In the genomic region with DNA sequence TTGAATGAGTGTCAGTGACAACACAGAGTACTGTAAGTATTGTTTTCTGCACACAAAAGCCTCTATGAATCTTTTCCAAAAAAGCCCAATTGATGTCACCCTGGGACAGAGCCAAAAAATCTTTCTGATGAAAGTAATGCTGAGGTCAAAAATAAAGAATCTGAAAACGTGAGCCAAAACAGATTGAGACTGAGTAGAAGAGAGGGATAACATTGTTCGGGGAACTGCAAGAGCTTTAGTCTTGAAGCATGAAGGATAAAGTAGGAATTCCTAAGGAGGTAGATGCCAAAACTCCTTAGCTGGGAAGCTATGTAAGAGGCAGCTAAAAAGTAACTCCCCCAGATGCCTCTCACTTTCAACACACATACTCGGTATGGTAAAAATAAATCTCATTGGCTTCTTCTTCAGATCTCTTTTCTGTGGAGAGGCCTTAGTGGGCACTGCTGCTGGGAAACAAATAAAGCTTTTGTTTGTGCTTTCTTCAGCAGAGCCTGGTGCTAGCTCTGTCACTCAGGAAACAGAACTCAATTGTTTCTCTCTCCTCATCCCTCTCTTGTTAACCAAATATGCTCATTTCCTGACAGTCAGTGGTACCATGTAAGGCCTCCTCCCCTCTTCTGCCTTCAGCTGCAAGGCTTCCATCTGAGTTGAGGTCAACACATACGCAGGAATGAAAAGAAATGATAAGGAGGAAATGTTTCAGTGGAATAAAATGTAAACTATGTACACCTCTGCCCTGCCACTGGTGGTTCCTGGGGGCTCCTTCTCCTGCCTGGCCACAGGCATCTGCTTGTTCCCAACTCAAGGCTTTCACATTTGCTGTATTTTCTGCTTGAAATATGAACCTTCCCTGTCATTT, we compare ENCODE assay signal across 8 cellular contexts. TPM values are rescaled to one million over a fixed set of nuclear protein-coding genes. Genes with fewer than 3 reads are reported as not detected.
DNase-seq lines count a peak whose midpoint lies in the region; ATAC-seq lines count a peak whose summit lies in the region.

No MANE protein-coding gene starts in this region.

- H3K27ac ChIP-seq in angular gyrus (ENCODE audit: low read depth, low read length) (peak overlapping the region; percentile 98), skin epidermis (peak overlapping the region in 17 of 21 experiments; percentile 3 to 83 (median 61)), Karpas-422 (ENCODE audit: low read length) (no peak overlapping the region)

- H4K20me1 ChIP-seq in Karpas-422 (ENCODE audit: insufficient read depth, low read depth, low read length) = no peaks in the 10 kb centered on the region

- H3K79me2 ChIP-seq in Karpas-422 (ENCODE audit: low read length) = no peaks in the 10 kb centered on the region

- no peaks in the 10 kb centered on the region for H3K9me2 ChIP-seq in Karpas-422 (replicated peaks; ENCODE audit: insufficient read depth, low read length)

- ATAC-seq in HG03354 (IDR thresholded peaks at IDR 0.05; ENCODE audit: poor library complexity, severe bottlenecking, unreplicated experiment) = peak; percentile 64

- DNase-seq in C1 segment of cervical spinal cord (lab: John Stamatoyannopoulos, UW) (peak in 10 of 14 donors; percentile 3 to 80 (median 51)), hypothalamus (lab: John Stamatoyannopoulos, UW) (peak in 36 of 51 donors; percentile 1 to 94 (median 34)), Karpas-422 (no peak), NCI-H2171 (lab: John Stamatoyannopoulos, UW) (no peak)
- DNase-seq in activated CD4-positive, CD25-positive, alpha-beta regulatory T cell (lab: John Stamatoyannopoulos, UW) = no peak

- H3K9me3 ChIP-seq in Karpas-422 (ENCODE audit: low read length) = peaks cover 2% of the 10 kb centered on the region; the same call in 1 of the 2 replicates

- H3K36me3 ChIP-seq in Karpas-422 (ENCODE audit: insufficient read depth, low read length) = no peaks in the 10 kb centered on the region

- no peaks in the 10 kb centered on the region for H3K27me3 ChIP-seq in Karpas-422 (ENCODE audit: low read length)

- H3K4me3 ChIP-seq in skin epidermis (no peak overlapping the region), Karpas-422 (ENCODE audit: low read length) (no peak overlapping the region)

- no peak overlapping the region for H2AFZ ChIP-seq in Karpas-422 (ENCODE audit: low read length)

- H3K4me1 ChIP-seq in Karpas-422 (ENCODE audit: low read length) = no peaks in the 10 kb centered on the region

- no peak overlapping the region for H3K9ac ChIP-seq in Karpas-422 (ENCODE audit: low read length)

- H3K4me2 ChIP-seq in Karpas-422 (ENCODE audit: low read depth, low read length, poor library complexity, severe bottlenecking) = no peak overlapping the region

RNA-seq across cellular contexts. Expression of a gene that starts 58.1 kb away (rescaled TPM):
- total RNA-seq in Karpas-422 (2014; rRNA removed; shearing (Covaris generic); ENCODE audit: low replicate concordance) = not detected in 2 replicates

Comparison
In these comparisons a context has a peak if more than half of its experiments do, and no peak if none do; other contexts are left out.
1. DNase-seq: peak in C1 segment of cervical spinal cord (10 of 14) and hypothalamus (36 of 51); none in Karpas-422 (single experiment), activated CD4-positive, CD25-positive, alpha-beta regulatory T cell (0 of 4) and NCI-H2171 (single experiment).